In genomic region chr17:7043544-7044268, GRCh38 we compare ENCODE assay signal across 8 cellular contexts. TPM values are rescaled to one million over a fixed set of nuclear protein-coding genes. Genes with fewer than 3 reads are reported as not detected.
A peak's percentile ranks its signal among the peaks of the same experiment; 100 is the strongest.
DNase-seq lines count a peak whose midpoint lies in the region; ATAC-seq and TF ChIP-seq lines count a peak whose summit lies in the region.

A gene with protein sequence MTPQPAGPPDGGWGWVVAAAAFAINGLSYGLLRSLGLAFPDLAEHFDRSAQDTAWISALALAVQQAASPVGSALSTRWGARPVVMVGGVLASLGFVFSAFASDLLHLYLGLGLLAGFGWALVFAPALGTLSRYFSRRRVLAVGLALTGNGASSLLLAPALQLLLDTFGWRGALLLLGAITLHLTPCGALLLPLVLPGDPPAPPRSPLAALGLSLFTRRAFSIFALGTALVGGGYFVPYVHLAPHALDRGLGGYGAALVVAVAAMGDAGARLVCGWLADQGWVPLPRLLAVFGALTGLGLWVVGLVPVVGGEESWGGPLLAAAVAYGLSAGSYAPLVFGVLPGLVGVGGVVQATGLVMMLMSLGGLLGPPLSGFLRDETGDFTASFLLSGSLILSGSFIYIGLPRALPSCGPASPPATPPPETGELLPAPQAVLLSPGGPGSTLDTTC (minus strand): TSS chr17:7044092. CDS start chr17:7043513, 579 bp downstream.

- H3K4me3 ChIP-seq in AG09309 (ENCODE audit: control insufficient read depth, low read depth, low read length): peak within 1 kb of the TSS; percentile 50
- peak within 1 kb of the TSS; percentile 52 for H3K4me3 ChIP-seq in HUES64 (ENCODE audit: low read length)
- H3K4me3 ChIP-seq in fibroblast of mammary gland (ENCODE audit: control insufficient read depth, low read depth, low read length): peak within 1 kb of the TSS; percentile 26

- no peak within 1 kb of the TSS for H3K27ac ChIP-seq in HUES64 (ENCODE audit: low read depth, low read length)

- no peak for DNase-seq in AG09309 (ENCODE audit: low read depth)
- DNase-seq in activated CD8-positive, alpha-beta T cell treated with anti-CD3 and anti-CD28 coated beads for 36 hours: peak; percentile 59
- no peak for DNase-seq in fibroblast of mammary gland (ENCODE audit: low read depth)
- no peak for DNase-seq in omental fat pad (ENCODE audit: low spot score)

- intact Hi-C loops in activated CD8-positive, alpha-beta T cell treated with anti-CD3 and anti-CD28 coated beads for 36 hours (cut with micrococcal nuclease): no loop called here

- H3K9me3 ChIP-seq in HUES64 (ENCODE audit: insufficient read depth, low read depth, low read length): no peaks in the 10 kb centered on the region

- H3K27ac Mint-ChIP-seq in activated CD8-positive, alpha-beta T cell treated with anti-CD3 and anti-CD28 coated beads for 36 hours: peak within 1 kb of the TSS; percentile 85

- TF ChIP-seq CTCF in AG09309 (IDR thresholded peaks at IDR 0.05; ENCODE audit: control insufficient read depth, insufficient read depth, low read depth, low read length, missing control alignments) (no peak), fibroblast of mammary gland (conservative IDR thresholded peaks at IDR 0.05; ENCODE audit: control insufficient read depth, insufficient read depth, low read depth, low read length) (no peak), omental fat pad (IDR thresholded peaks at IDR 0.05) (no peak)
- no peak for TF ChIP-seq CTCF in activated CD8-positive, alpha-beta T cell treated with anti-CD3 and anti-CD28 coated beads for 36 hours (IDR thresholded peaks at IDR 0.05)

- POLR2A ChIA-PET in activated CD8-positive, alpha-beta T cell treated with anti-CD3 and anti-CD28 coated beads for 36 hours (lab: Charles Lee): interaction anchor here (0.9 kb wide), 2 partner anchors 135 to 194 kb away, joined by 3 read pairs; no protein-coding TSS in a partner anchor

- H3K27me3 ChIP-seq in HUES64 (ENCODE audit: insufficient read depth, low read length): peaks cover 62% of the 10 kb centered on the region

- H3K36me3 Mint-ChIP-seq in activated CD8-positive, alpha-beta T cell treated with anti-CD3 and anti-CD28 coated beads for 36 hours (ENCODE audit: low read depth): peaks cover 1% of the 10 kb centered on the region

- H3K9ac ChIP-seq in HUES64 (ENCODE audit: low read depth, low read length): peak within 1 kb of the TSS; percentile 12; the same call in 1 of the 2 replicates

- H3K4me1 ChIP-seq in HUES64 (ENCODE audit: insufficient read depth, low read length): peaks cover 8% of the 10 kb centered on the region; the same call in 1 of the 2 replicates

- H3K9me3 Mint-ChIP-seq in activated CD8-positive, alpha-beta T cell treated with anti-CD3 and anti-CD28 coated beads for 36 hours: no peaks in the 10 kb centered on the region

- H3K27me3 Mint-ChIP-seq in activated CD8-positive, alpha-beta T cell treated with anti-CD3 and anti-CD28 coated beads for 36 hours: peaks cover 2% of the 10 kb centered on the region

- CTCF ChIA-PET in activated CD8-positive, alpha-beta T cell treated with anti-CD3 and anti-CD28 coated beads for 36 hours (lab: Charles Lee): interaction anchor here (1.2 to 12.3 kb wide), 6 partner anchors 85 to 377 kb away, joined by 3 to 371 read pairs (median 12); partner anchors contain the start of genes ACADVL, ASGR1 and DLG4

- 3% methylated on average over 51 of the region's 58 CpGs for WGBS in HUES64

- peak; percentile 5 for ATAC-seq in activated CD8-positive, alpha-beta T cell treated with anti-CD3 and anti-CD28 coated beads for 36 hours
- ATAC-seq in omental fat pad (ENCODE audit: low FRiP score) (peak; percentile 19), HG03571 (IDR thresholded peaks at IDR 0.05; ENCODE audit: unreplicated experiment) (no peak), HG03565 (IDR thresholded peaks at IDR 0.05; ENCODE audit: unreplicated experiment) (no peak), HG02973 (IDR thresholded peaks at IDR 0.05; ENCODE audit: unreplicated experiment) (no peak)

- H3K36me3 ChIP-seq in HUES64 (ENCODE audit: insufficient read depth, low read length): no peaks in the 10 kb centered on the region

- peak within 1 kb of the TSS; percentile 77 for H3K4me3 Mint-ChIP-seq in activated CD8-positive, alpha-beta T cell treated with anti-CD3 and anti-CD28 coated beads for 36 hours

- H3K4me1 Mint-ChIP-seq in activated CD8-positive, alpha-beta T cell treated with anti-CD3 and anti-CD28 coated beads for 36 hours (ENCODE audit: low read depth): peaks cover 38% of the 10 kb centered on the region

RNA-seq across cellular contexts. Expression of the gene that starts here (rescaled TPM):
- 1.0 TPM for polyA plus RNA-seq in HUES64 (2013, experiment 1 of 2)
- 0.76 TPM for polyA plus RNA-seq in HUES64 (2013, experiment 2 of 2)
- 1 to 10 TPM; 3.1 to 3.4 TPM for total RNA-seq in activated CD8-positive, alpha-beta T cell treated with anti-CD3 and anti-CD28 coated beads for 36 hours
- total RNA-seq in omental fat pad: under 1 TPM in 3 of 4 donors, not detected in 1; 0.44 to 0.60 (median 0.47) TPM

Comparison
In these comparisons a context has a peak if more than half of its experiments do, and no peak if none do; other contexts are left out.
1. Peak in ATAC-seq in omental fat pad; RNA of the gene not detected or under 1 TPM.